23 cellular contexts compared by ENCODE assay signal in the genomic region with DNA sequence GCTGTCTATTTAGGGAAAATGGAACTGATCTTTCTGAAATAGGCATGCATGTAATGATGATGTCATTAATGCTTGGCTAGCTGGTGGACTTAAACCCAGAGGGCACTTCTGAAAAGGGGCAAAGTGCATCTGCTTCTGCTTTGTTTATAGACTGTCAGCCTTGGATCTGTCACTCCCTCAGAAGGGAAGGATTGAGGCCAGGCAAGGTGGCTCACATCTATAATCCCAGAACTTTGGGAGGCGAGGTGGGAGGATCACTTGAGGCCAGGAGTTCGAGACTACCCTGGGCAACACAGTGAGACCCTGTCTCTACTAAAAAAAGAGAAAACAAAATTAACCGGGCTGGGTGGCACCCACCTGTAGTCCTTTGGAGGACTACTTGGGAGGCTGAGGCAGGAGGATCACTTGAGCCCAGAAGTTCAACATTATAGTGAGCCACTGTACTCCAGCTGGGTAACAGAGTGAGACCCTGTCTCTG.
DNase-seq lines count a peak whose midpoint lies in the region; ATAC-seq and TF ChIP-seq lines count a peak whose summit lies in the region.
"Had no signal": no experiment of that assay in that cellular context is flagged by ENCODE, and none has a peak within 500 bp of the region (broad histone marks: within the 10 kb centered on the region; RNA-seq: fewer than 3 reads in every experiment).

No MANE protein-coding gene starts in this region.

- BruUV-seq in Caco-2 (replicated peaks; lab: Mats Ljungman, UMichigan) = no TSS peak

- DNase-seq in Caco-2 (peak; percentile 20 to 40), WTC11 (ENCODE audit: low spot score) (no peak), renal cortical epithelial cell (ENCODE audit: low read depth) (peak; percentile 11), NCI-H524 treated with DMSO at 0.1 percent for 48 hours (lab: John Stamatoyannopoulos, UW) (no peak)
- no peak for DNase-seq in activated CD4-positive, alpha-beta T cell treated with anti-CD3 and anti-CD28 coated beads, Interleukin-2, amount 10 ng/mL, durations not matched to agents 7 days and 5 days
- DNase-seq: 8988T; AML-193; C1 segment of cervical spinal cord; Calu3; CD8-positive, alpha-beta T cell; DMS153; GDM1; HFFc6; NCI-H1105; NCI-H1694; NCI-H2081; NCI-H2171 treated with DMSO at 0.1 percent for 48 hours; NCI-H526 treated with DMSO at 0.1 percent for 48 hours had no signal

- H3K27me3 ChIP-seq in Caco-2 (replicated peaks; ENCODE audit: control insufficient read depth, insufficient read depth, low read length) (no peaks in the 10 kb centered on the region), liver (ENCODE audit: control insufficient read depth in 4 of 4, insufficient read depth in 4 of 4, low read length in 3 of 4) (no peaks in the 10 kb centered on the region)
- H3K27me3 ChIP-seq: SJSA1 had no signal

- H3K9me3 ChIP-seq in Caco-2 (no peaks in the 10 kb centered on the region), liver (ENCODE audit: control insufficient read depth in 4 of 4, low read length in 3 of 4) (no peaks in the 10 kb centered on the region)
- H3K9me3 ChIP-seq: SJSA1 had no signal

- TF ChIP-seq CTCF in Caco-2 (IDR thresholded peaks at IDR 0.05; ENCODE audit: insufficient read depth in 1 of 2, low read depth in 1 of 2, low read length in 1 of 2, severe bottlenecking in 1 of 2, unreplicated experiment in 1 of 2) (no peak), WTC11 (IDR thresholded peaks at IDR 0.05) (no peak), liver (IDR thresholded peaks at IDR 0.05; ENCODE audit: low read depth, low read length, missing input control) (no peak)

- H3K9me3 Mint-ChIP-seq in Caco-2 (ENCODE audit: unreplicated experiment) (no peaks in the 10 kb centered on the region), WTC11 (no peaks in the 10 kb centered on the region)
- H3K9me3 Mint-ChIP-seq in activated CD4-positive, alpha-beta T cell treated with anti-CD3 and anti-CD28 coated beads, Interleukin-2, amount 10 ng/mL, durations not matched to agents 7 days and 5 days = no peaks in the 10 kb centered on the region
- H3K9me3 Mint-ChIP-seq: CD8-positive, alpha-beta T cell; IgD-negative memory B cell had no signal

- H3K4me3 Mint-ChIP-seq in Caco-2 (ENCODE audit: unreplicated experiment) = no peak overlapping the region
- H3K4me3 Mint-ChIP-seq in WTC11 = no peak overlapping the region
- H3K4me3 Mint-ChIP-seq in activated CD4-positive, alpha-beta T cell treated with anti-CD3 and anti-CD28 coated beads, Interleukin-2, amount 10 ng/mL, durations not matched to agents 7 days and 5 days = no peak overlapping the region
- H3K4me3 Mint-ChIP-seq: CD8-positive, alpha-beta T cell; HFFc6; IgD-negative memory B cell had no signal

- H3K36me3 Mint-ChIP-seq in Caco-2 (ENCODE audit: insufficient read depth, unreplicated experiment) (peaks cover 5% of the 10 kb centered on the region), WTC11 (no peaks in the 10 kb centered on the region)
- no peaks in the 10 kb centered on the region for H3K36me3 Mint-ChIP-seq in activated CD4-positive, alpha-beta T cell treated with anti-CD3 and anti-CD28 coated beads, Interleukin-2, amount 10 ng/mL, durations not matched to agents 7 days and 5 days (ENCODE audit: low read depth)
- H3K36me3 Mint-ChIP-seq: IgD-negative memory B cell had no signal

- H3K36me3 ChIP-seq in Caco-2 (ENCODE audit: control insufficient read depth, insufficient read depth, low read length) = peaks cover 2% of the 10 kb centered on the region; the same call in 1 of the 2 replicates
- H3K36me3 ChIP-seq in liver (ENCODE audit: control insufficient read depth in 4 of 4, insufficient read depth in 3 of 4, low read depth in 1 of 4, low read length in 3 of 4) = no peaks in the 10 kb centered on the region
- H3K36me3 ChIP-seq: SJSA1 had no signal

- H3K27me3 Mint-ChIP-seq in Caco-2 (ENCODE audit: insufficient read depth, unreplicated experiment) (no peaks in the 10 kb centered on the region), WTC11 (ENCODE audit: low read depth) (no peaks in the 10 kb centered on the region)
- no peaks in the 10 kb centered on the region for H3K27me3 Mint-ChIP-seq in activated CD4-positive, alpha-beta T cell treated with anti-CD3 and anti-CD28 coated beads, Interleukin-2, amount 10 ng/mL, durations not matched to agents 7 days and 5 days
- H3K27me3 Mint-ChIP-seq: IgD-negative memory B cell had no signal

- no peak overlapping the region for H3K27ac Mint-ChIP-seq in Caco-2 (ENCODE audit: unreplicated experiment)
- no peak overlapping the region for H3K27ac Mint-ChIP-seq in WTC11
- no peak overlapping the region for H3K27ac Mint-ChIP-seq in activated CD4-positive, alpha-beta T cell treated with anti-CD3 and anti-CD28 coated beads, Interleukin-2, amount 10 ng/mL, durations not matched to agents 7 days and 5 days
- H3K27ac Mint-ChIP-seq: CD8-positive, alpha-beta T cell; HFFc6; IgD-negative memory B cell had no signal

- H3K9ac ChIP-seq in liver (ENCODE audit: low read depth in 1 of 2, low read length in 2 of 2) = no peak overlapping the region

- intact Hi-C loops in Caco-2 (cut with micrococcal nuclease; ENCODE audit: unreplicated experiment) = no loop called here

- WGBS in liver = 68% methylated on average over 3 of the region's 3 CpGs

- peak overlapping the region; percentile 42 to 52 for H3K27ac ChIP-seq in liver (ENCODE audit: low read depth in 1 of 2, low read length in 2 of 2)
- H3K27ac ChIP-seq: SJSA1 had no signal

- H3K4me3 ChIP-seq in Caco-2 (ENCODE audit: low read depth, low read length) (no peak overlapping the region), liver (ENCODE audit: low read depth in 1 of 3, low read length in 3 of 3) (no peak overlapping the region)
- H3K4me3 ChIP-seq: SJSA1 had no signal

- ATAC-seq in WTC11 (no peak), GM19324 (IDR thresholded peaks at IDR 0.05; ENCODE audit: low FRiP score, unreplicated experiment) (no peak)
- ATAC-seq: CD8-positive, alpha-beta T cell; Right ventricle myocardium inferior had no signal

- peaks cover 9% of the 10 kb centered on the region for H3K4me1 Mint-ChIP-seq in Caco-2 (ENCODE audit: low read depth, unreplicated experiment)
- peaks cover 30% of the 10 kb centered on the region for H3K4me1 Mint-ChIP-seq in WTC11
- no peaks in the 10 kb centered on the region for H3K4me1 Mint-ChIP-seq in activated CD4-positive, alpha-beta T cell treated with anti-CD3 and anti-CD28 coated beads, Interleukin-2, amount 10 ng/mL, durations not matched to agents 7 days and 5 days
- H3K4me1 Mint-ChIP-seq: IgD-negative memory B cell had no signal

- CTCF ChIA-PET in Caco-2 (lab: Charles Lee) (no interaction called here), WTC11 (lab: Charles Lee) (no interaction called here)
- CTCF ChIA-PET in activated CD4-positive, alpha-beta T cell treated with anti-CD3 and anti-CD28 coated beads, Interleukin-2, amount 10 ng/mL, durations not matched to agents 7 days and 5 days (lab: Charles Lee) = no interaction called here

- H3K4me1 ChIP-seq in Caco-2 (peaks cover 20% of the 10 kb centered on the region), liver (ENCODE audit: control insufficient read depth in 4 of 4, insufficient read depth in 4 of 4, low read length in 3 of 4) (peaks cover 0 to 15% (median 2%) of the 10 kb centered on the region in 4 donors)

- peak; percentile 58 to 65 for TF ChIP-seq RAD21 in liver (IDR thresholded peaks at IDR 0.05)

- POLR2A ChIA-PET in Caco-2 (lab: Charles Lee) = interaction anchor here (0.6 kb wide), 1 partner anchor 8 kb away, joined by 3 read pairs; no protein-coding TSS in a partner anchor
- POLR2A ChIA-PET in WTC11 (lab: Charles Lee) = no interaction called here
- POLR2A ChIA-PET in activated CD4-positive, alpha-beta T cell treated with anti-CD3 and anti-CD28 coated beads, Interleukin-2, amount 10 ng/mL, durations not matched to agents 7 days and 5 days (lab: Charles Lee) = no interaction called here

TF ChIP-seq in WTC11, 78 proteins besides CTCF, POLR2A, EP300 and RAD21 (continues in another document):
- TF ChIP-seq GABPB1 (CRISPR knock-in tag; IDR thresholded peaks at IDR 0.05) = peak; percentile 53; the same call in 1 of the 2 replicates

TF ChIP-seq in liver, 16 proteins besides CTCF, POLR2A, EP300 and RAD21 (continues in another document):
- TF ChIP-seq, protein P1, sequence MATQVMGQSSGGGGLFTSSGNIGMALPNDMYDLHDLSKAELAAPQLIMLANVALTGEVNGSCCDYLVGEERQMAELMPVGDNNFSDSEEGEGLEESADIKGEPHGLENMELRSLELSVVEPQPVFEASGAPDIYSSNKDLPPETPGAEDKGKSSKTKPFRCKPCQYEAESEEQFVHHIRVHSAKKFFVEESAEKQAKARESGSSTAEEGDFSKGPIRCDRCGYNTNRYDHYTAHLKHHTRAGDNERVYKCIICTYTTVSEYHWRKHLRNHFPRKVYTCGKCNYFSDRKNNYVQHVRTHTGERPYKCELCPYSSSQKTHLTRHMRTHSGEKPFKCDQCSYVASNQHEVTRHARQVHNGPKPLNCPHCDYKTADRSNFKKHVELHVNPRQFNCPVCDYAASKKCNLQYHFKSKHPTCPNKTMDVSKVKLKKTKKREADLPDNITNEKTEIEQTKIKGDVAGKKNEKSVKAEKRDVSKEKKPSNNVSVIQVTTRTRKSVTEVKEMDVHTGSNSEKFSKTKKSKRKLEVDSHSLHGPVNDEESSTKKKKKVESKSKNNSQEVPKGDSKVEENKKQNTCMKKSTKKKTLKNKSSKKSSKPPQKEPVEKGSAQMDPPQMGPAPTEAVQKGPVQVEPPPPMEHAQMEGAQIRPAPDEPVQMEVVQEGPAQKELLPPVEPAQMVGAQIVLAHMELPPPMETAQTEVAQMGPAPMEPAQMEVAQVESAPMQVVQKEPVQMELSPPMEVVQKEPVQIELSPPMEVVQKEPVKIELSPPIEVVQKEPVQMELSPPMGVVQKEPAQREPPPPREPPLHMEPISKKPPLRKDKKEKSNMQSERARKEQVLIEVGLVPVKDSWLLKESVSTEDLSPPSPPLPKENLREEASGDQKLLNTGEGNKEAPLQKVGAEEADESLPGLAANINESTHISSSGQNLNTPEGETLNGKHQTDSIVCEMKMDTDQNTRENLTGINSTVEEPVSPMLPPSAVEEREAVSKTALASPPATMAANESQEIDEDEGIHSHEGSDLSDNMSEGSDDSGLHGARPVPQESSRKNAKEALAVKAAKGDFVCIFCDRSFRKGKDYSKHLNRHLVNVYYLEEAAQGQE (IDR thresholded peaks at IDR 0.05) = peak; percentile 87
- peak; percentile 87 to 91 for TF ChIP-seq RXRA (IDR thresholded peaks at IDR 0.05)
- TF ChIP-seq HNF4G (IDR thresholded peaks at IDR 0.05) = peak; percentile 100
- TF ChIP-seq, protein P2, sequence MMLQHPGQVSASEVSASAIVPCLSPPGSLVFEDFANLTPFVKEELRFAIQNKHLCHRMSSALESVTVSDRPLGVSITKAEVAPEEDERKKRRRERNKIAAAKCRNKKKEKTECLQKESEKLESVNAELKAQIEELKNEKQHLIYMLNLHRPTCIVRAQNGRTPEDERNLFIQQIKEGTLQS (IDR thresholded peaks at IDR 0.05) = peak; percentile 95
- TF ChIP-seq TAF1 (conservative IDR thresholded peaks at IDR 0.05) = no peak
- peak; percentile 84 for TF ChIP-seq FOXA2 (IDR thresholded peaks at IDR 0.05)
- peak; percentile 100 for TF ChIP-seq HNF4A (conservative IDR thresholded peaks at IDR 0.05)
- TF ChIP-seq YY1 (IDR thresholded peaks at IDR 0.05) = peak; percentile 84
- TF ChIP-seq EGR1 (IDR thresholded peaks at IDR 0.05; ENCODE audit: low read depth in 2 of 2) = peak in 1 of 2 donors; percentile 66

Comparison
In these comparisons a context has a peak if more than half of its experiments do, and no peak if none do; other contexts are left out.
1. DNase-seq: peak in Caco-2 (2 of 2) and renal cortical epithelial cell (single experiment); none in WTC11 (single experiment), activated CD4-positive, alpha-beta T cell treated with anti-CD3 and anti-CD28 coated beads, Interleukin-2, amount 10 ng/mL, durations not matched to agents 7 days and 5 days (single experiment) and NCI-H524 treated with DMSO at 0.1 percent for 48 hours (single experiment).